Comparison of ENCODE assay signal across 8 cellular contexts in genomic region chr19:42175952-42176648, GRCh38. TPM values are rescaled to one million over a fixed set of nuclear protein-coding genes. Genes with fewer than 3 reads are reported as not detected.
A peak's percentile ranks its signal among the peaks of the same experiment; 100 is the strongest.
DNase-seq lines count a peak whose midpoint lies in the region; ATAC-seq and TF ChIP-seq lines count a peak whose summit lies in the region.

No MANE protein-coding gene starts in this region.

- H3K36me3 Mint-ChIP-seq in glutamatergic neuron (ENCODE audit: unreplicated experiment): no peaks in the 10 kb centered on the region

- POLR2A ChIA-PET in AG04450 (lab: Yijun Ruan, JAX): interaction anchor here (0.6 to 1.2 kb wide), 3 partner anchors 40 to 329 kb away, joined by 4 to 8 read pairs (median 7); no protein-coding TSS in a partner anchor

- DNase-seq in AG04450 (ENCODE audit: low read depth, low spot score) (no peak), HFF-Myc (ENCODE audit: extremely low read depth, low read depth) (no peak), glutamatergic neuron (no peak), retina (peak; percentile 75), NCI-H187 treated with DMSO at 0.1 percent for 48 hours (lab: John Stamatoyannopoulos, UW) (no peak)
- no peak for DNase-seq in activated CD4-positive, CD25-positive, alpha-beta regulatory T cell (lab: John Stamatoyannopoulos, UW)

- H3K4me1 Mint-ChIP-seq in glutamatergic neuron (ENCODE audit: low read depth, unreplicated experiment): peaks cover 48% of the 10 kb centered on the region

- peak overlapping the region; percentile 100 for H3K4me3 Mint-ChIP-seq in glutamatergic neuron (ENCODE audit: unreplicated experiment)

- ATAC-seq in HG03571 (IDR thresholded peaks at IDR 0.05; ENCODE audit: unreplicated experiment): no peak

- TF ChIP-seq CTCF in AG04450 (IDR thresholded peaks at IDR 0.05; ENCODE audit: low read depth, low read length) (no peak), HFF-Myc (IDR thresholded peaks at IDR 0.05; ENCODE audit: low read depth, low read length, missing control alignments) (no peak), WI38 (IDR thresholded peaks at IDR 0.05; ENCODE audit: low read depth, low read length) (no peak), glutamatergic neuron (IDR thresholded peaks at IDR 0.05; ENCODE audit: partially characterized antibody, unreplicated experiment) (no peak)

- CTCF ChIA-PET in AG04450 (lab: Charles Lee): interaction anchor here (0.6 to 2.9 kb wide), 16 partner anchors 9 to 207 kb away, joined by 3 to 17 read pairs (median 3); partner anchors contain the start of genes DEDD2 and POU2F2

- H3K27ac ChIP-seq in AG04450 (ENCODE audit: low read depth, low read length): no peak overlapping the region

- H3K4me3 ChIP-seq in AG04450 (ENCODE audit: low read depth, low read length) (peak overlapping the region; percentile 60), HFF-Myc (replicated peaks; ENCODE audit: low read depth, low read length) (peak overlapping the region; percentile 35), WI38 (ENCODE audit: low read depth, low read length) (peak overlapping the region; percentile 58)

- peaks cover 73% of the 10 kb centered on the region for H3K27me3 ChIP-seq in AG04450 (ENCODE audit: control insufficient read depth, insufficient read depth, low read length)

- H3K9me3 ChIP-seq in AG04450 (ENCODE audit: control insufficient read depth, insufficient read depth, low read length): no peaks in the 10 kb centered on the region

- H3K27me3 Mint-ChIP-seq in glutamatergic neuron (ENCODE audit: unreplicated experiment): peaks cover 28% of the 10 kb centered on the region

- H3K27ac Mint-ChIP-seq in glutamatergic neuron (ENCODE audit: unreplicated experiment): peak overlapping the region; percentile 100

- H3K9me3 Mint-ChIP-seq in glutamatergic neuron (ENCODE audit: unreplicated experiment): peaks cover 31% of the 10 kb centered on the region

RNA-seq across cellular contexts. Expression of gene DEDD2, which starts 41.4 kb away (rescaled TPM):
- 11.8 and 13.8 TPM in 2 replicates for polyA plus RNA-seq in AG04450 (2011; rRNA removed)
- polyA minus RNA-seq in AG04450 (2011; rRNA and poly(A)+ RNA removed): 7.3 and 10.0 TPM in 2 replicates
- total RNA-seq in glutamatergic neuron (ENCODE audit: unreplicated experiment): 30.7 TPM

RNA-seq across cellular contexts. Expression of gene POU2F2, which starts 43.9 kb away (rescaled TPM):
- 1.9 and 2.6 TPM in 2 replicates for polyA plus RNA-seq in AG04450 (2011; rRNA removed)
- 1.2 and 2.6 TPM in 2 replicates for polyA minus RNA-seq in AG04450 (2011; rRNA and poly(A)+ RNA removed)
- 53.4 TPM for total RNA-seq in glutamatergic neuron (ENCODE audit: unreplicated experiment)

RNA-seq across cellular contexts. Expression of gene ZNF526, which starts 44.0 kb away (rescaled TPM):
- polyA plus RNA-seq in AG04450 (2011; rRNA removed): 4.6 and 5.4 TPM in 2 replicates
- polyA minus RNA-seq in AG04450 (2011; rRNA and poly(A)+ RNA removed): 14.3 and 16.1 TPM in 2 replicates
- total RNA-seq in glutamatergic neuron (ENCODE audit: unreplicated experiment): 12.0 TPM
